In genomic region chr2:29309090-29310054, GRCh38 we compare ENCODE assay signal across 8 cellular contexts.
DNase-seq lines count a peak whose midpoint lies in the region; ATAC-seq and TF ChIP-seq lines count a peak whose summit lies in the region.

No MANE protein-coding gene starts in this region.

- H3K9me3 Mint-ChIP-seq in neural crest cell: no peaks in the 10 kb centered on the region

- no peaks in the 10 kb centered on the region for H3K36me3 Mint-ChIP-seq in neural crest cell (ENCODE audit: low read depth)

- H3K4me3 ChIP-seq in fibroblast of the aortic adventitia (ENCODE audit: low read depth, low read length): no peak overlapping the region

- peak; percentile 85 for TF ChIP-seq CTCF in fibroblast of the aortic adventitia (IDR thresholded peaks at IDR 0.05; ENCODE audit: insufficient read depth, low read length)
- peak; percentile 81 for TF ChIP-seq CTCF in neural crest cell (conservative IDR thresholded peaks at IDR 0.05)

- peak; percentile 65 for DNase-seq in activated CD8-positive, alpha-beta memory T cell treated with anti-CD3 and anti-CD28 coated beads for 24 hours
- no peak for DNase-seq in activated CD8-positive, alpha-beta memory T cell treated with anti-CD3 and anti-CD28 coated beads, Interleukin-2, amount 50 U/mL, for 48 hours
- peak; percentile 30 for DNase-seq in NCI-H345 treated with DMSO at 0.1 percent for 48 hours (lab: John Stamatoyannopoulos, UW; ENCODE audit: unreplicated experiment)
- DNase-seq in activated CD8-positive, alpha-beta memory T cell treated with anti-CD3 and anti-CD28 coated beads, Interleukin-2, amount 50 U/mL, for 1 hour (ENCODE audit: extremely low read depth): peak; percentile 5
- peak; percentile 74 for DNase-seq in fibroblast of the aortic adventitia (ENCODE audit: low read depth)
- peak; percentile 65 for DNase-seq in neural crest cell (ENCODE audit: low read depth, low spot score)
- DNase-seq in 8988T: no peak

- H3K4me1 Mint-ChIP-seq in neural crest cell: peaks cover 9% of the 10 kb centered on the region

- H3K4me3 Mint-ChIP-seq in neural crest cell: no peak overlapping the region

- no peak overlapping the region for H3K27ac Mint-ChIP-seq in neural crest cell (ENCODE audit: unreplicated experiment)

- peak; percentile 79 for ATAC-seq in HG02885 (IDR thresholded peaks at IDR 0.05; ENCODE audit: poor library complexity, unreplicated experiment)

- H3K27me3 Mint-ChIP-seq in neural crest cell (ENCODE audit: low read depth): no peaks in the 10 kb centered on the region

Comparison
In these comparisons a context has a peak if more than half of its experiments do, and no peak if none do; other contexts are left out.
1. DNase-seq: peak in activated CD8-positive, alpha-beta memory T cell treated with anti-CD3 and anti-CD28 coated beads for 24 hours (single experiment), NCI-H345 treated with DMSO at 0.1 percent for 48 hours (single experiment), activated CD8-positive, alpha-beta memory T cell treated with anti-CD3 and anti-CD28 coated beads, Interleukin-2, amount 50 U/mL, for 1 hour (single experiment), fibroblast of the aortic adventitia (single experiment) and neural crest cell (single experiment); none in activated CD8-positive, alpha-beta memory T cell treated with anti-CD3 and anti-CD28 coated beads, Interleukin-2, amount 50 U/mL, for 48 hours (single experiment) and 8988T (single experiment).